ENCODE assay signal across 15 cellular contexts in genomic region chr6:166780284-166780683, GRCh38.
DNase-seq lines count a peak whose midpoint lies in the region; ATAC-seq lines count a peak whose summit lies in the region.
"Had no signal": no experiment of that assay in that cellular context is flagged by ENCODE, and none has a peak within 500 bp of the region (broad histone marks: within the 10 kb centered on the region; RNA-seq: fewer than 3 reads in every experiment).

No MANE protein-coding gene starts in this region.

- peaks cover 0 to 4% of the 10 kb centered on the region in 2 donors for H3K9me3 ChIP-seq in neuronal stem cell (replicated peaks in 1 of 2; ENCODE audit: control insufficient read depth in 2 of 2, insufficient read depth in 1 of 2, low read depth in 1 of 2, low read length in 2 of 2)
- H3K9me3 ChIP-seq: BLaER1 treated with 17β-estradiol and CSF1 and Interleukin-3, amounts not matched to agents 10 nM and 100 nM had no signal

- H2BK12ac ChIP-seq in neuronal stem cell (ENCODE audit: low read length), result no peak overlapping the region

- H3K4ac ChIP-seq in neuronal stem cell (ENCODE audit: low read length), result no peak overlapping the region

- H3K9me3 Mint-ChIP-seq in activated CD8-positive, alpha-beta memory T cell treated with anti-CD3 and anti-CD28 coated beads, Interleukin-2, amount 10 ng/mL, durations not matched to agents 7 days and 5 days (ENCODE audit: low read depth), result no peaks in the 10 kb centered on the region
- no peaks in the 10 kb centered on the region for H3K9me3 Mint-ChIP-seq in activated T-cell treated with anti-CD3 and anti-CD28 coated beads, Interleukin-2, amount 50 U/mL, for 24 hours
- H3K9me3 Mint-ChIP-seq: CD4-positive, CD25-positive, alpha-beta regulatory T cell; HFFc6 had no signal

- H2AFZ ChIP-seq in neuronal stem cell (ENCODE audit: low read length), result no peak overlapping the region

- H3K23ac ChIP-seq in neuronal stem cell (ENCODE audit: low read depth, low read length, poor library complexity), result no peak overlapping the region

- H3K9ac ChIP-seq in neuronal stem cell (ENCODE audit: low read depth, low read length, poor library complexity), result no peak overlapping the region
- H3K9ac ChIP-seq: BLaER1 treated with 17β-estradiol and CSF1 and Interleukin-3, amounts not matched to agents 10 nM and 100 nM had no signal

- no peaks in the 10 kb centered on the region for H3K4me1 Mint-ChIP-seq in activated CD8-positive, alpha-beta memory T cell treated with anti-CD3 and anti-CD28 coated beads, Interleukin-2, amount 10 ng/mL, durations not matched to agents 7 days and 5 days
- H3K4me1 Mint-ChIP-seq in activated T-cell treated with anti-CD3 and anti-CD28 coated beads, Interleukin-2, amount 50 U/mL, for 24 hours (ENCODE audit: low read depth), result no peaks in the 10 kb centered on the region
- H3K4me1 Mint-ChIP-seq: CD4-positive, CD25-positive, alpha-beta regulatory T cell had no signal

- no peak overlapping the region for H3K14ac ChIP-seq in neuronal stem cell (ENCODE audit: low read length)

- H3K18ac ChIP-seq in neuronal stem cell (ENCODE audit: low read length), result peak overlapping the region; percentile 46

- no peak overlapping the region for H2BK15ac ChIP-seq in neuronal stem cell (ENCODE audit: low read length)

- H3K27ac Mint-ChIP-seq in activated CD8-positive, alpha-beta memory T cell treated with anti-CD3 and anti-CD28 coated beads, Interleukin-2, amount 10 ng/mL, durations not matched to agents 7 days and 5 days, result no peak overlapping the region
- no peak overlapping the region for H3K27ac Mint-ChIP-seq in activated T-cell treated with anti-CD3 and anti-CD28 coated beads, Interleukin-2, amount 50 U/mL, for 24 hours
- H3K27ac Mint-ChIP-seq: CD4-positive, CD25-positive, alpha-beta regulatory T cell; HFFc6 had no signal

- peak; percentile 37 for DNase-seq in activated CD8-positive, alpha-beta memory T cell treated with anti-CD3 and anti-CD28 coated beads, Interleukin-2, amount 50 U/mL, for 48 hours
- no peak for DNase-seq in activated CD8-positive, alpha-beta memory T cell treated with anti-CD3 and anti-CD28 coated beads, Interleukin-2, amount 10 ng/mL, durations not matched to agents 7 days and 5 days
- DNase-seq in islet precursor cell (peak; percentile 25), neuronal stem cell (ENCODE audit: low spot score) (no peak), ureter (ENCODE audit: low spot score) (peak; percentile 29), EL (no peak)
- DNase-seq in activated T-cell treated with anti-CD3 and anti-CD28 coated beads, Interleukin-2, amount 50 U/mL, for 24 hours, result no peak
- DNase-seq: ACHN; CD4-positive, CD25-positive, alpha-beta regulatory T cell; GOT3; HCEC 1CT; HFFc6 had no signal

- peaks cover 5% of the 10 kb centered on the region for H3K79me1 ChIP-seq in neuronal stem cell (ENCODE audit: low read depth, low read length)

- H2BK120ac ChIP-seq in neuronal stem cell (ENCODE audit: low read depth, low read length), result no peak overlapping the region

- WGBS in neuronal stem cell (ENCODE audit: extremely low coverage in 2 of 2, insufficient read length in 2 of 2, insufficient replicate concordance in 1 of 2), 2 donors, result no CpG with 5 or more reads among the region's 9 CpGs

- no peaks in the 10 kb centered on the region for H3K36me3 Mint-ChIP-seq in activated CD8-positive, alpha-beta memory T cell treated with anti-CD3 and anti-CD28 coated beads, Interleukin-2, amount 10 ng/mL, durations not matched to agents 7 days and 5 days
- no peaks in the 10 kb centered on the region for H3K36me3 Mint-ChIP-seq in activated T-cell treated with anti-CD3 and anti-CD28 coated beads, Interleukin-2, amount 50 U/mL, for 24 hours (ENCODE audit: low read depth)

- H3K27me3 ChIP-seq in neuronal stem cell (ENCODE audit: control insufficient read depth in 3 of 3, insufficient read depth in 3 of 3, low read depth in 1 of 3, low read length in 3 of 3), result no peaks in the 10 kb centered on the region
- H3K27me3 ChIP-seq: BLaER1 treated with 17β-estradiol and CSF1 and Interleukin-3, amounts not matched to agents 10 nM and 100 nM had no signal

- H3K36me3 ChIP-seq in neuronal stem cell (replicated peaks in 1 of 2; ENCODE audit: control insufficient read depth in 2 of 2, insufficient read depth in 2 of 2, low read length in 2 of 2), result no peaks in the 10 kb centered on the region
- H3K36me3 ChIP-seq: BLaER1 treated with 17β-estradiol and CSF1 and Interleukin-3, amounts not matched to agents 10 nM and 100 nM had no signal

- no peak overlapping the region for H4K8ac ChIP-seq in neuronal stem cell (ENCODE audit: low read depth, low read length)

- H3K27me3 Mint-ChIP-seq in activated CD8-positive, alpha-beta memory T cell treated with anti-CD3 and anti-CD28 coated beads, Interleukin-2, amount 10 ng/mL, durations not matched to agents 7 days and 5 days, result peaks cover 19% of the 10 kb centered on the region
- H3K27me3 Mint-ChIP-seq in activated T-cell treated with anti-CD3 and anti-CD28 coated beads, Interleukin-2, amount 50 U/mL, for 24 hours, result no peaks in the 10 kb centered on the region
- H3K27me3 Mint-ChIP-seq: CD4-positive, CD25-positive, alpha-beta regulatory T cell had no signal

- H3K27ac ChIP-seq in neuronal stem cell (replicated peaks; ENCODE audit: low read length), result no peak overlapping the region
- H3K27ac ChIP-seq: BLaER1 treated with 17β-estradiol and CSF1 and Interleukin-3, amounts not matched to agents 10 nM and 100 nM had no signal

- peak overlapping the region; percentile 27 for H2AK5ac ChIP-seq in neuronal stem cell (ENCODE audit: low read depth, low read length)

- H3K4me2 ChIP-seq in neuronal stem cell (ENCODE audit: insufficient read depth, low read length, poor library complexity, severe bottlenecking), result no peak overlapping the region
- H3K4me2 ChIP-seq: BLaER1 treated with 17β-estradiol and CSF1 and Interleukin-3, amounts not matched to agents 10 nM and 100 nM had no signal

- H2BK5ac ChIP-seq in neuronal stem cell (ENCODE audit: low read length), result no peak overlapping the region

- no peaks in the 10 kb centered on the region for H3K4me1 ChIP-seq in neuronal stem cell (ENCODE audit: control insufficient read depth in 2 of 2, insufficient read depth in 1 of 2, low read depth in 1 of 2, low read length in 2 of 2)

- H4K91ac ChIP-seq in neuronal stem cell (ENCODE audit: low read depth, low read length, poor library complexity), result no peak overlapping the region

- CTCF ChIA-PET in activated CD8-positive, alpha-beta memory T cell treated with anti-CD3 and anti-CD28 coated beads, Interleukin-2, amount 10 ng/mL, durations not matched to agents 7 days and 5 days (lab: Charles Lee), result no interaction called here

- no peak overlapping the region for H3K4me3 ChIP-seq in neuronal stem cell (ENCODE audit: low read length in 2 of 2)
- H3K4me3 ChIP-seq: BLaER1 treated with 17β-estradiol and CSF1 and Interleukin-3, amounts not matched to agents 10 nM and 100 nM had no signal

- no peak overlapping the region for H3K4me3 Mint-ChIP-seq in activated CD8-positive, alpha-beta memory T cell treated with anti-CD3 and anti-CD28 coated beads, Interleukin-2, amount 10 ng/mL, durations not matched to agents 7 days and 5 days
- H3K4me3 Mint-ChIP-seq in activated T-cell treated with anti-CD3 and anti-CD28 coated beads, Interleukin-2, amount 50 U/mL, for 24 hours, result no peak overlapping the region
- H3K4me3 Mint-ChIP-seq: CD4-positive, CD25-positive, alpha-beta regulatory T cell; HFFc6 had no signal

- ATAC-seq in activated CD8-positive, alpha-beta memory T cell treated with anti-CD3 and anti-CD28 coated beads, Interleukin-2, amount 10 ng/mL, durations not matched to agents 7 days and 5 days, result no peak
- no peak for ATAC-seq in GM18502 (IDR thresholded peaks at IDR 0.05; ENCODE audit: poor library complexity, unreplicated experiment)
- ATAC-seq: HepG2 had no signal

Comparison
In these comparisons a context has a peak if more than half of its experiments do, and no peak if none do; other contexts are left out.
1. DNase-seq: peak in activated CD8-positive, alpha-beta memory T cell treated with anti-CD3 and anti-CD28 coated beads, Interleukin-2, amount 50 U/mL, for 48 hours (single experiment), islet precursor cell (single experiment) and ureter (single experiment); none in activated CD8-positive, alpha-beta memory T cell treated with anti-CD3 and anti-CD28 coated beads, Interleukin-2, amount 10 ng/mL, durations not matched to agents 7 days and 5 days (single experiment), neuronal stem cell (single experiment), EL (single experiment) and activated T-cell treated with anti-CD3 and anti-CD28 coated beads, Interleukin-2, amount 50 U/mL, for 24 hours (single experiment).